In genomic region chr1:21270086-21270689, GRCh38 we compare ENCODE assay signal across 8 cellular contexts. TPM values are rescaled to one million over a fixed set of nuclear protein-coding genes. Genes with fewer than 3 reads are reported as not detected.
DNase-seq lines count a peak whose midpoint lies in the region; ATAC-seq, FAIRE-seq and TF ChIP-seq lines count a peak whose summit lies in the region.

No MANE protein-coding gene starts in this region.

- 68% methylated on average over 9 of the region's 9 CpGs for WGBS in mammary epithelial cell (ENCODE audit: low coverage, missing lambda C conversion rate)
- WGBS in HepG2 (ENCODE audit: low lambda C conversion rate), result 44% methylated on average over 9 of the region's 9 CpGs

- no peak for TF ChIP-seq POLR2A in HepG2 (IDR thresholded peaks at IDR 0.05; ENCODE audit: insufficient read depth in 1 of 2, low read depth in 2 of 2, low read length in 2 of 2)

- ATAC-seq in WTC11 (peak; percentile 96), HepG2 (peak; percentile 62), GM18520 (IDR thresholded peaks at IDR 0.05; ENCODE audit: unreplicated experiment) (no peak), HG03039 (IDR thresholded peaks at IDR 0.05; ENCODE audit: unreplicated experiment) (no peak)

- H3K27me3 ChIP-seq in KMS-11 (ENCODE audit: insufficient read depth, low read depth) (no peaks in the 10 kb centered on the region), mammary epithelial cell (ENCODE audit: insufficient read depth, low read length) (no peaks in the 10 kb centered on the region), HepG2 (ENCODE audit: control insufficient read depth in 1 of 2, insufficient read depth in 2 of 2, low read length in 2 of 2) (no peaks in the 10 kb centered on the region)

- no peaks in the 10 kb centered on the region for H3K27me3 Mint-ChIP-seq in WTC11 (ENCODE audit: low read depth)

- H2AFZ ChIP-seq in KMS-11 (ENCODE audit: low read depth) (no peak overlapping the region), mammary epithelial cell (ENCODE audit: low read depth, low read length) (no peak overlapping the region), HepG2 (ENCODE audit: low read length) (no peak overlapping the region)

- H3K9ac ChIP-seq in KMS-11 (no peak overlapping the region), mammary epithelial cell (ENCODE audit: insufficient read depth, low read length) (no peak overlapping the region), HepG2 (ENCODE audit: insufficient read depth, low read depth, low read length) (no peak overlapping the region)

- CTCF ChIA-PET in WTC11 (lab: Charles Lee) (interaction anchor here (0.5 to 6.9 kb wide), 71 partner anchors 10 to 733 kb away, joined by 3 to 220 read pairs (median 5); partner anchors contain the start of genes ALPL, ECE1, FAM43B and NBPF3), mammary epithelial cell (lab: Charles Lee; ENCODE audit: low non-redundant PET) (interaction anchor here (0.6 to 1.5 kb wide), 10 partner anchors 9 to 1831 kb away, joined by 3 to 14 read pairs (median 4); no protein-coding TSS in a partner anchor), HepG2 (lab: Yijun Ruan, JAX; ENCODE audit: low intra/inter-chr PET ratio, low total read pairs) (interaction anchor here (1.4 to 2.3 kb wide), 3 partner anchors 15 to 75 kb away, joined by 5 to 14 read pairs (median 12); no protein-coding TSS in a partner anchor)

- FAIRE-seq in G401.6 (lab: Jason Lieb, UNC) (peak; percentile 41), HepG2 (lab: Jason Lieb, UNC) (peak; percentile 56)

- H3K36me3 ChIP-seq in KMS-11 (ENCODE audit: insufficient read depth) (no peaks in the 10 kb centered on the region), mammary epithelial cell (ENCODE audit: insufficient read depth, low read length) (peaks cover 12% of the 10 kb centered on the region), HepG2 (replicated peaks in 1 of 2; ENCODE audit: control insufficient read depth in 1 of 2, insufficient read depth in 2 of 2, low read length in 2 of 2) (peaks cover 2 to 3% of the 10 kb centered on the region in 2 experiments; a peak in 2 of 5 replicates)

- no peak overlapping the region for H3K27ac ChIP-seq in KMS-11
- H3K27ac ChIP-seq in mammary epithelial cell (ENCODE audit: insufficient read depth, low read depth, low read length), result no peak overlapping the region
- H3K27ac ChIP-seq in HepG2 (ENCODE audit: extremely low read length, insufficient read depth, low read length), result peak overlapping the region; percentile 70

- peaks cover 6% of the 10 kb centered on the region for H3K9me3 Mint-ChIP-seq in WTC11

- TF ChIP-seq CTCF in KMS-11 (conservative IDR thresholded peaks at IDR 0.05; ENCODE audit: low read depth, low read length) (peak; percentile 89), WTC11 (IDR thresholded peaks at IDR 0.05) (peak; percentile 96), mammary epithelial cell (conservative IDR thresholded peaks at IDR 0.05 in 1 of 2, IDR thresholded peaks at IDR 0.05 in 1 of 2; ENCODE audit: extremely low read depth in 1 of 2, insufficient read depth in 1 of 2, low read depth in 1 of 2, low read length in 2 of 2) (peak; percentile 93 to 99), HepG2 (CRISPR knock-in tag; IDR thresholded peaks at IDR 0.05) (peak; percentile 85)

- H3K79me2 ChIP-seq in KMS-11 (ENCODE audit: insufficient read depth, low read depth) (no peaks in the 10 kb centered on the region), mammary epithelial cell (ENCODE audit: insufficient read depth, low read length) (no peaks in the 10 kb centered on the region), HepG2 (ENCODE audit: insufficient read depth, low read length) (no peaks in the 10 kb centered on the region)

- H3K4me3 ChIP-seq in KMS-11 (IDR thresholded peaks at IDR 0.05; ENCODE audit: insufficient read depth, low read depth, low read length) (no peak overlapping the region), mammary epithelial cell (replicated peaks in 1 of 3; ENCODE audit: insufficient read depth in 1 of 3, low read depth in 2 of 3, low read length in 3 of 3) (no peak overlapping the region), HepG2 (replicated peaks in 1 of 3; ENCODE audit: insufficient read depth in 1 of 3, low read depth in 2 of 3, low read length in 3 of 3) (peak overlapping the region in 1 of 3 experiments; percentile 11; a peak in 1 of 6 replicates)

- TF ChIP-seq RAD21 in HepG2 (CRISPR knock-in tag; IDR thresholded peaks at IDR 0.05), result peak; percentile 71; the same call in 1 of the 2 replicates

- POLR2A ChIA-PET in WTC11 (lab: Charles Lee), result interaction anchor here (0.5 to 0.9 kb wide), 3 partner anchors 8 to 322 kb away, joined by 3 to 7 read pairs (median 4); no protein-coding TSS in a partner anchor
- POLR2A ChIA-PET in HepG2 (lab: Yijun Ruan, JAX), result interaction anchor here (1.1 to 2.5 kb wide), 15 partner anchors 10 to 99 kb away, joined by 3 to 26 read pairs (median 5); no protein-coding TSS in a partner anchor

- peak; percentile 96 for DNase-seq in WTC11 (ENCODE audit: low spot score)
- no peak for DNase-seq in mammary epithelial cell
- peak; percentile 66 for DNase-seq in HepG2 (ENCODE audit: low spot score)
- DNase-seq in stimulated activated CD8-positive, alpha-beta memory T cell treated with anti-CD3 and anti-CD28 coated beads, Interleukin-15, amount 100 ng/mL, for 24 hours (ENCODE audit: low read depth), result peak; percentile 61

- dilution Hi-C loops in mammary epithelial cell (cut with HindIII; ENCODE audit: low sequenced_read_pairs), result loop anchor here (5.0 kb wide), 1 partner anchor 52 kb away; no protein-coding TSS in a partner anchor

- in situ Hi-C loops in mammary epithelial cell (cut with MboI; ENCODE audit: low sequenced_read_pairs in 2 of 2) (no loop called here), HepG2 (cut with HindIII; ENCODE audit: extremely low pct_ligation_motif_present, low pct_unique_long_range_greater_than_20kb) (no loop called here)

- peaks cover 2% of the 10 kb centered on the region; the same call in 1 of the 2 replicates for H3K4me1 Mint-ChIP-seq in WTC11

- TF ChIP-seq EP300 in HepG2 (IDR thresholded peaks at IDR 0.05; ENCODE audit: low read depth in 2 of 2, low read length in 2 of 2), result no peak
- TF ChIP-seq EP300 in HepG2 (CRISPR knock-in tag; IDR thresholded peaks at IDR 0.05; ENCODE audit: borderline replicate concordance), result no peak

- H3K36me3 Mint-ChIP-seq in WTC11, result peaks cover 18% of the 10 kb centered on the region

- BruUV-seq in mammary epithelial cell (replicated peaks; lab: Mats Ljungman, UMichigan), result no TSS peak
- BruUV-seq in HepG2 (replicated peaks; lab: Mats Ljungman, UMichigan), result no TSS peak

- intact Hi-C loops in mammary epithelial cell (cut with micrococcal nuclease), result loop anchor here (1.0 kb wide), 1 partner anchor 38 kb away; no protein-coding TSS in a partner anchor
- intact Hi-C loops in HepG2 (cut with micrococcal nuclease; ENCODE audit: unreplicated experiment), result no loop called here

- H3K9me3 ChIP-seq in mammary epithelial cell (replicated peaks; ENCODE audit: insufficient read depth, low read length), result no peaks in the 10 kb centered on the region
- H3K9me3 ChIP-seq in HepG2 (ENCODE audit: low read length), result no peaks in the 10 kb centered on the region

- H3K27ac Mint-ChIP-seq in WTC11, result no peak overlapping the region

- peaks cover 7% of the 10 kb centered on the region for H3K4me1 ChIP-seq in KMS-11 (ENCODE audit: low read depth, poor library complexity, severe bottlenecking)
- H3K4me1 ChIP-seq in mammary epithelial cell (ENCODE audit: insufficient read depth, low read length), result peaks cover 9% of the 10 kb centered on the region
- H3K4me1 ChIP-seq in HepG2 (ENCODE audit: insufficient read depth, low read length), result peaks cover 84% of the 10 kb centered on the region

- H3K4me2 ChIP-seq in KMS-11, result no peak overlapping the region
- H3K4me2 ChIP-seq in mammary epithelial cell (ENCODE audit: insufficient read depth, low read depth, low read length), result no peak overlapping the region
- H3K4me2 ChIP-seq in HepG2 (ENCODE audit: low read depth, low read length), result peak overlapping the region; percentile 40

- H4K20me1 ChIP-seq in KMS-11 (ENCODE audit: insufficient read depth) (no peaks in the 10 kb centered on the region), mammary epithelial cell (ENCODE audit: insufficient read depth, low read length) (no peaks in the 10 kb centered on the region), HepG2 (ENCODE audit: insufficient read depth, low read length) (no peaks in the 10 kb centered on the region)

- H3K4me3 Mint-ChIP-seq in WTC11, result no peak overlapping the region

TF ChIP-seq in WTC11, 78 proteins besides CTCF, POLR2A, EP300 and RAD21 (continues in another document):
- TF ChIP-seq GTF2I (CRISPR knock-in tag; conservative IDR thresholded peaks at IDR 0.05), result no peak
- no peak for TF ChIP-seq OVOL2 (CRISPR knock-in tag; IDR thresholded peaks at IDR 0.05; ENCODE audit: borderline replicate concordance)

TF ChIP-seq in HepG2, 621 proteins besides CTCF, POLR2A, EP300 and RAD21 (continues in another document):
- TF ChIP-seq ADNP (CRISPR knock-in tag; IDR thresholded peaks at IDR 0.05) (peak; percentile 95; the same call in 1 of the 2 replicates), CHD4 (IDR thresholded peaks at IDR 0.05; ENCODE audit: borderline replicate concordance, low read length) (peak; percentile 99)

RNA-seq across cellular contexts. Expression of gene ECE1, which starts 20.1 kb away (rescaled TPM):
- 40.6 to 45.0 TPM (median 42.0 TPM) in 3 replicates for total RNA-seq in WTC11 (2021)
- total RNA-seq in mammary epithelial cell, result 100 to 1,000 TPM in 1 of 2 donors, 10 to 100 TPM in 1; 86.3 to 153 TPM
- 65.7 TPM for polyA plus RNA-seq in mammary epithelial cell
- polyA minus RNA-seq in mammary epithelial cell, result 75.5 TPM
- total RNA-seq in HepG2 (2016; rRNA removed; fragmentation: Illumina TruSeq; extraction: Trizol), result 11.1 and 21.2 TPM in 2 replicates
- total RNA-seq in HepG2 (2016; cell fraction: cytosol; rRNA removed; fragmentation: Illumina TruSeq; extraction: Trizol; ENCODE audit: low read depth), result 3.1 and 4.6 TPM in 2 replicates
- 8.0 and 21.1 TPM in 2 replicates for total RNA-seq in HepG2 (2016; cell fraction: insoluble cytoplasmic fraction; rRNA removed; fragmentation: Illumina TruSeq; extraction: Trizol)
- 5.2 and 6.6 TPM in 2 replicates for total RNA-seq in HepG2 (2016; cell fraction: membrane; rRNA removed; fragmentation: Illumina TruSeq; extraction: Trizol)
- total RNA-seq in HepG2 (2016; cell fraction: nucleus; rRNA removed; fragmentation: Illumina TruSeq; extraction: Trizol), result 18.9 and 25.8 TPM in 2 replicates
- 13.5 and 17.0 TPM in 2 replicates for polyA plus RNA-seq in HepG2 (2011; rRNA removed)
- 7.9 and 8.8 TPM in 2 replicates for polyA plus RNA-seq in HepG2 (2011; cell fraction: cytosol; rRNA removed)
- 20.3 and 20.8 TPM in 2 replicates for polyA plus RNA-seq in HepG2 (2011; cell fraction: nucleus; rRNA removed)
- 23.5 and 24.3 TPM in 2 replicates for polyA plus RNA-seq in HepG2 (2012)
- 1.8 TPM in 2 replicates for polyA plus RNA-seq in HepG2 (2016; cell fraction: cytosol; fragmentation: Illumina TruSeq; extraction: Trizol; ENCODE audit: low read depth)
- polyA plus RNA-seq in HepG2 (2016; cell fraction: insoluble cytoplasmic fraction; fragmentation: Illumina TruSeq; extraction: Trizol; ENCODE audit: low read depth), result 8.3 and 10.9 TPM in 2 replicates
- polyA plus RNA-seq in HepG2 (2016; cell fraction: membrane; fragmentation: Illumina TruSeq; extraction: Trizol; ENCODE audit: low read depth), result 2.8 and 3.4 TPM in 2 replicates
- polyA plus RNA-seq in HepG2 (2016; cell fraction: nucleus; fragmentation: Illumina TruSeq; extraction: Trizol; ENCODE audit: insufficient read depth, low read depth), result 36.4 and 38.3 TPM in 2 replicates
- 34.0 and 41.6 TPM in 2 replicates for polyA minus RNA-seq in HepG2 (2011; rRNA and poly(A)+ RNA removed; ENCODE audit: low replicate concordance)
- 9.9 and 11.8 TPM in 2 replicates for polyA minus RNA-seq in HepG2 (2011; cell fraction: cytosol; rRNA and poly(A)+ RNA removed)
- 11.3 and 11.4 TPM in 2 replicates for polyA minus RNA-seq in HepG2 (2011; cell fraction: nucleus; rRNA and poly(A)+ RNA removed)

Comparison
In these comparisons a context has a peak if more than half of its experiments do, and no peak if none do; other contexts are left out.
1. ATAC-seq: peak in WTC11 (single experiment) and HepG2 (single experiment); none in GM18520 (single experiment) and HG03039 (single experiment).
2. Peak in every context shown above with its lines, with median percentiles within 50 percentile points of each other: CTCF ChIP-seq.